Comparison of ENCODE assay signal across 1 cellular context in the genomic region with DNA sequence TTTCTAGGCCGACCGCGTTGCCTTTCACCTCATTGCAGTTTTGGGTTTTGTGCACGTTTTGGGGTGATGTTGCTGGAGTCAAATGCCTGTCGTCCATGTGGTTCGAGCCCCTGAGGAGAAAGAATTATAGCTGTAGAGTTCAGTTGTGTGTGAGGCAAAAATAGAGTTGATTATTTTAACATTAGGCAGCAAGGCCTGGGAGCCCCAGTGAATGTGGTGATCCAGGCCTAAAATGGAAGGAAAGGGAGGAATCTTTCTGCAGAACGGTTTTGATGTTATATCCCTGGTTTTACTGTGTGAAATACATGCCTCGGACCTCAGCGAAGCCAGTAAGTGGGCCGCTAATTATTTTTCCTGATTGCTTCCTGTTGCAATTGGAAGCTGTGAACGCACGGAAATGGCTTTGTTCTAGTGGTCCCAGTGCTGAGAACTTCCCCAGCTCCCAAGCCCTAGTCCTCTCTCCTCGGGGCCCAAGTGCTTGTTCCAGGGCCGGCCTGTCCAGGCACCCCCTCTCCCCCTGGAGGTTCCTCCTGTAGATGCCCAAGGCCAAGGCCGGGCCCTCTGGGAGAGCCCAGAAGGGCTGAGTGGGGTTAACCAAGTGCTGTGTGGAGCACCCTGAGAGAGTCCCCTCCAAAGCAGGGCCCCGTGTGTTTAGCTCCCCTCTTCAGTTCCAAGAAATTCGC.
TF ChIP-seq lines count a peak whose summit lies in the region.

No MANE protein-coding gene starts in this region.

TF ChIP-seq in HepG2, 621 proteins besides CTCF, POLR2A, EP300 and RAD21 (continued from another document and continues in another):
- TF ChIP-seq, protein P1, sequence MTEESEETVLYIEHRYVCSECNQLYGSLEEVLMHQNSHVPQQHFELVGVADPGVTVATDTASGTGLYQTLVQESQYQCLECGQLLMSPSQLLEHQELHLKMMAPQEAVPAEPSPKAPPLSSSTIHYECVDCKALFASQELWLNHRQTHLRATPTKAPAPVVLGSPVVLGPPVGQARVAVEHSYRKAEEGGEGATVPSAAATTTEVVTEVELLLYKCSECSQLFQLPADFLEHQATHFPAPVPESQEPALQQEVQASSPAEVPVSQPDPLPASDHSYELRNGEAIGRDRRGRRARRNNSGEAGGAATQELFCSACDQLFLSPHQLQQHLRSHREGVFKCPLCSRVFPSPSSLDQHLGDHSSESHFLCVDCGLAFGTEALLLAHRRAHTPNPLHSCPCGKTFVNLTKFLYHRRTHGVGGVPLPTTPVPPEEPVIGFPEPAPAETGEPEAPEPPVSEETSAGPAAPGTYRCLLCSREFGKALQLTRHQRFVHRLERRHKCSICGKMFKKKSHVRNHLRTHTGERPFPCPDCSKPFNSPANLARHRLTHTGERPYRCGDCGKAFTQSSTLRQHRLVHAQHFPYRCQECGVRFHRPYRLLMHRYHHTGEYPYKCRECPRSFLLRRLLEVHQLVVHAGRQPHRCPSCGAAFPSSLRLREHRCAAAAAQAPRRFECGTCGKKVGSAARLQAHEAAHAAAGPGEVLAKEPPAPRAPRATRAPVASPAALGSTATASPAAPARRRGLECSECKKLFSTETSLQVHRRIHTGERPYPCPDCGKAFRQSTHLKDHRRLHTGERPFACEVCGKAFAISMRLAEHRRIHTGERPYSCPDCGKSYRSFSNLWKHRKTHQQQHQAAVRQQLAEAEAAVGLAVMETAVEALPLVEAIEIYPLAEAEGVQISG (CRISPR knock-in tag; IDR thresholded peaks at IDR 0.05) = no peak
- no peak for TF ChIP-seq ZBTB7B (CRISPR knock-in tag; IDR thresholded peaks at IDR 0.05)
- no peak for TF ChIP-seq ZNF761 (CRISPR knock-in tag; conservative IDR thresholded peaks at IDR 0.05)
- no peak for TF ChIP-seq RNF2 (conservative IDR thresholded peaks at IDR 0.05; ENCODE audit: low read depth)
- no peak for TF ChIP-seq GTF2F1 (IDR thresholded peaks at IDR 0.05; ENCODE audit: low read length)
- TF ChIP-seq ZNF629 (CRISPR knock-in tag; conservative IDR thresholded peaks at IDR 0.05) = no peak
- TF ChIP-seq ATF1 (CRISPR knock-in tag; IDR thresholded peaks at IDR 0.05) = no peak
- peak; percentile 15; the same call in 1 of the 2 replicates for TF ChIP-seq ZFX (CRISPR knock-in tag; IDR thresholded peaks at IDR 0.05; ENCODE audit: low read depth)
- no peak for TF ChIP-seq TEF (CRISPR knock-in tag; IDR thresholded peaks at IDR 0.05)
- TF ChIP-seq NFKB2 (CRISPR knock-in tag; IDR thresholded peaks at IDR 0.05; ENCODE audit: borderline replicate concordance) = 0 out of 2 replicates have a peak, but pooled peaks have one; percentile 22
- no peak for TF ChIP-seq KDM5A (IDR thresholded peaks at IDR 0.05; ENCODE audit: borderline replicate concordance, low read length)
- peak; percentile 60; the same call in 1 of the 2 replicates for TF ChIP-seq ZNF446 (CRISPR knock-in tag; IDR thresholded peaks at IDR 0.05)
- no peak for TF ChIP-seq ZNF530 (CRISPR knock-in tag; IDR thresholded peaks at IDR 0.05; ENCODE audit: low read depth)
- 0 out of 2 replicates have a peak, but pooled peaks have one; percentile 63 for TF ChIP-seq ZC3H4 (CRISPR knock-in tag; IDR thresholded peaks at IDR 0.05; ENCODE audit: borderline replicate concordance)
- TF ChIP-seq ARID2 (CRISPR knock-in tag; IDR thresholded peaks at IDR 0.05; ENCODE audit: borderline replicate concordance) = no peak
- TF ChIP-seq ZNF615 (CRISPR knock-in tag; IDR thresholded peaks at IDR 0.05; ENCODE audit: borderline replicate concordance) = peak; percentile 57; the same call in 1 of the 2 replicates
- 0 out of 2 replicates have a peak, but pooled peaks have one; percentile 29 for TF ChIP-seq MEIS2 (CRISPR knock-in tag; IDR thresholded peaks at IDR 0.05)
- TF ChIP-seq ATF2 (CRISPR knock-in tag; IDR thresholded peaks at IDR 0.05) = no peak
- 0 out of 2 replicates have a peak, but pooled peaks have one; percentile 44 for TF ChIP-seq THAP8 (CRISPR knock-in tag; IDR thresholded peaks at IDR 0.05; ENCODE audit: borderline replicate concordance)
- TF ChIP-seq ZC3H13 (CRISPR knock-in tag; IDR thresholded peaks at IDR 0.05) = peak; percentile 21; the same call in 1 of the 2 replicates
- 0 out of 2 replicates have a peak, but pooled peaks have one; percentile 7 for TF ChIP-seq RFXAP (CRISPR knock-in tag; IDR thresholded peaks at IDR 0.05; ENCODE audit: borderline replicate concordance)
- no peak for TF ChIP-seq ZNF577 (CRISPR knock-in tag; IDR thresholded peaks at IDR 0.05; ENCODE audit: borderline replicate concordance, low read depth)
- peak; percentile 2; the same call in 1 of the 2 replicates for TF ChIP-seq NCOR1 (IDR thresholded peaks at IDR 0.05; ENCODE audit: borderline replicate concordance, low read length)
- 0 out of 2 replicates have a peak, but pooled peaks have one; percentile 66 for TF ChIP-seq SSRP1 (CRISPR knock-in tag; IDR thresholded peaks at IDR 0.05)
- TF ChIP-seq HINFP (CRISPR knock-in tag; IDR thresholded peaks at IDR 0.05; ENCODE audit: low read depth) = 0 out of 2 replicates have a peak, but pooled peaks have one; percentile 10
- no peak for TF ChIP-seq ZKSCAN8 (CRISPR knock-in tag; IDR thresholded peaks at IDR 0.05; ENCODE audit: borderline replicate concordance)
- TF ChIP-seq NFIC (IDR thresholded peaks at IDR 0.05; ENCODE audit: low read length) = 0 out of 2 replicates have a peak, but pooled peaks have one; percentile 19
- TF ChIP-seq, protein P2, sequence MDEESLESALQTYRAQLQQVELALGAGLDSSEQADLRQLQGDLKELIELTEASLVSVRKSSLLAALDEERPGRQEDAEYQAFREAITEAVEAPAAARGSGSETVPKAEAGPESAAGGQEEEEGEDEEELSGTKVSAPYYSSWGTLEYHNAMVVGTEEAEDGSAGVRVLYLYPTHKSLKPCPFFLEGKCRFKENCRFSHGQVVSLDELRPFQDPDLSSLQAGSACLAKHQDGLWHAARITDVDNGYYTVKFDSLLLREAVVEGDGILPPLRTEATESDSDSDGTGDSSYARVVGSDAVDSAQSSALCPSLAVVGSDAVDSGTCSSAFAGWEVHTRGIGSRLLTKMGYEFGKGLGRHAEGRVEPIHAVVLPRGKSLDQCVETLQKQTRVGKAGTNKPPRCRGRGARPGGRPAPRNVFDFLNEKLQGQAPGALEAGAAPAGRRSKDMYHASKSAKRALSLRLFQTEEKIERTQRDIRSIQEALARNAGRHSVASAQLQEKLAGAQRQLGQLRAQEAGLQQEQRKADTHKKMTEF (CRISPR knock-in tag; IDR thresholded peaks at IDR 0.05) = no peak
- TF ChIP-seq PITX1 (CRISPR knock-in tag; IDR thresholded peaks at IDR 0.05) = no peak
- peak; percentile 42 for TF ChIP-seq RBM39 (IDR thresholded peaks at IDR 0.05; ENCODE audit: low read depth, low read length, poor library complexity, severe bottlenecking)
- no peak for TF ChIP-seq PTBP1 (IDR thresholded peaks at IDR 0.05; ENCODE audit: low read depth, low read length, poor library complexity, severe bottlenecking)
- TF ChIP-seq ZNF746 (CRISPR knock-in tag; IDR thresholded peaks at IDR 0.05) = no peak
- no peak for TF ChIP-seq ZNF749 (CRISPR knock-in tag; IDR thresholded peaks at IDR 0.05; ENCODE audit: borderline replicate concordance)
- peak; percentile 14; the same call in 1 of the 2 replicates for TF ChIP-seq TCF7 (IDR thresholded peaks at IDR 0.05; ENCODE audit: low read depth)
- TF ChIP-seq ZBTB1 (CRISPR knock-in tag; IDR thresholded peaks at IDR 0.05; ENCODE audit: borderline replicate concordance) = no peak
- TF ChIP-seq MYPOP (CRISPR knock-in tag; IDR thresholded peaks at IDR 0.05) = no peak
- TF ChIP-seq KDM1A (CRISPR knock-in tag; IDR thresholded peaks at IDR 0.05) = no peak
- TF ChIP-seq ZNF232 (CRISPR knock-in tag; IDR thresholded peaks at IDR 0.05; ENCODE audit: borderline replicate concordance) = no peak
- TF ChIP-seq, protein P3, sequence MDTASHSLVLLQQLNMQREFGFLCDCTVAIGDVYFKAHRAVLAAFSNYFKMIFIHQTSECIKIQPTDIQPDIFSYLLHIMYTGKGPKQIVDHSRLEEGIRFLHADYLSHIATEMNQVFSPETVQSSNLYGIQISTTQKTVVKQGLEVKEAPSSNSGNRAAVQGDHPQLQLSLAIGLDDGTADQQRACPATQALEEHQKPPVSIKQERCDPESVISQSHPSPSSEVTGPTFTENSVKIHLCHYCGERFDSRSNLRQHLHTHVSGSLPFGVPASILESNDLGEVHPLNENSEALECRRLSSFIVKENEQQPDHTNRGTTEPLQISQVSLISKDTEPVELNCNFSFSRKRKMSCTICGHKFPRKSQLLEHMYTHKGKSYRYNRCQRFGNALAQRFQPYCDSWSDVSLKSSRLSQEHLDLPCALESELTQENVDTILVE (CRISPR knock-in tag; IDR thresholded peaks at IDR 0.05) = no peak
- no peak for TF ChIP-seq ZNF598 (CRISPR knock-in tag; IDR thresholded peaks at IDR 0.05; ENCODE audit: borderline replicate concordance)
